11 cellular contexts compared by ENCODE assay signal in genomic region chr2:108591163-108591562, GRCh38. TPM values are rescaled to one million over a fixed set of nuclear protein-coding genes. Genes with fewer than 3 reads are reported as not detected.
DNase-seq lines count a peak whose midpoint lies in the region; ATAC-seq, FAIRE-seq and TF ChIP-seq lines count a peak whose summit lies in the region.
"Had no signal": no experiment of that assay in that cellular context is flagged by ENCODE, and none has a peak within 500 bp of the region (broad histone marks: within the 10 kb centered on the region; RNA-seq: fewer than 3 reads in every experiment).

No MANE protein-coding gene starts in this region.

- H3K9me3 ChIP-seq in mucosa of rectum (ENCODE audit: control insufficient read depth in 2 of 2, low read length in 2 of 2) (no peaks in the 10 kb centered on the region), tibial artery (no peaks in the 10 kb centered on the region), kidney (ENCODE audit: control insufficient read depth in 1 of 2, low read length in 2 of 2) (no peaks in the 10 kb centered on the region)

- H3K4me1 ChIP-seq in mucosa of rectum (ENCODE audit: control insufficient read depth in 2 of 2, insufficient read depth in 2 of 2, low read length in 2 of 2): peaks cover 10 to 23% of the 10 kb centered on the region in 2 donors
- peaks cover 7 to 89% (median 55%) of the 10 kb centered on the region in 4 donors for H3K4me1 ChIP-seq in tibial artery
- H3K4me1 ChIP-seq in kidney (ENCODE audit: control insufficient read depth in 1 of 2, insufficient read depth in 1 of 2, low read depth in 1 of 2, low read length in 2 of 2): peaks cover 19 to 26% of the 10 kb centered on the region in 2 donors

- H3K9ac ChIP-seq in mucosa of rectum (ENCODE audit: low read depth in 1 of 2, low read length in 2 of 2) (no peak overlapping the region), kidney (ENCODE audit: low read length in 2 of 2) (no peak overlapping the region)

- no peaks in the 10 kb centered on the region for H3K27me3 ChIP-seq in mucosa of rectum (ENCODE audit: control insufficient read depth in 2 of 2, insufficient read depth in 2 of 2, low read length in 2 of 2)
- no peaks in the 10 kb centered on the region for H3K27me3 ChIP-seq in tibial artery

- DNase-seq in NOMO-1 treated with DMSO at 0.1 percent for 48 hours (lab: John Stamatoyannopoulos, UW; ENCODE audit: unreplicated experiment): peak; percentile 83
- no peak for DNase-seq in tibial artery
- no peak for DNase-seq in kidney
- no peak for DNase-seq in AG08395 (ENCODE audit: low spot score)
- no peak for DNase-seq in NCI-H446 treated with DMSO at 0.1 percent for 48 hours (lab: John Stamatoyannopoulos, UW)
- DNase-seq: PC-3, substantia nigra had no signal

- peak overlapping the region; percentile 39 to 46 for H3K27ac ChIP-seq in mucosa of rectum (ENCODE audit: low read depth in 2 of 2, low read length in 2 of 2)
- no peak overlapping the region for H3K27ac ChIP-seq in tibial artery
- H3K27ac ChIP-seq in kidney (ENCODE audit: low read depth in 2 of 2, low read length in 2 of 2): no peak overlapping the region

- FAIRE-seq in kidney (lab: Jason Lieb, UNC): no peak
- FAIRE-seq: G401.6 had no signal

- TF ChIP-seq CTCF in tibial artery (IDR thresholded peaks at IDR 0.05) (no peak), kidney (IDR thresholded peaks at IDR 0.05; ENCODE audit: borderline replicate concordance, extremely low read depth, insufficient read depth) (no peak)

- no peak overlapping the region for H3K4me3 ChIP-seq in mucosa of rectum (ENCODE audit: low read length in 2 of 2)
- no peak overlapping the region for H3K4me3 ChIP-seq in tibial artery
- no peak overlapping the region for H3K4me3 ChIP-seq in kidney (ENCODE audit: low read length in 2 of 2)

- H3K36me3 ChIP-seq in mucosa of rectum (ENCODE audit: control insufficient read depth in 2 of 2, insufficient read depth in 2 of 2, low read length in 2 of 2) (no peaks in the 10 kb centered on the region), tibial artery (no peaks in the 10 kb centered on the region), kidney (ENCODE audit: control insufficient read depth in 1 of 2, insufficient read depth in 2 of 2, low read length in 2 of 2) (no peaks in the 10 kb centered on the region)

- intact Hi-C loops in tibial artery (cut with DNase I; ENCODE audit: low total_unique reads) (no loop called here), kidney (cut with DNase I) (no loop called here)

- ATAC-seq in GM18907 (IDR thresholded peaks at IDR 0.05; ENCODE audit: unreplicated experiment) (peak; percentile 38), HG02759 (IDR thresholded peaks at IDR 0.05; ENCODE audit: unreplicated experiment) (peak; percentile 61)
- ATAC-seq: PC-3 had no signal

RNA-seq across cellular contexts. Expression of gene LIMS1, which starts 56.9 kb away (rescaled TPM):
- 65.1 TPM for total RNA-seq in kidney
- 14.4 TPM for polyA plus RNA-seq in kidney (ENCODE audit: insufficient read depth, low read depth, low replicate concordance)

Comparison
In these comparisons a context has a peak if more than half of its experiments do, and no peak if none do; other contexts are left out.
1. H3K27ac ChIP-seq: peak in mucosa of rectum (2 of 2); none in tibial artery (0 of 2) and kidney (0 of 2).